In genomic region chr4:78439328-78439727, GRCh38 we compare ENCODE assay signal across 15 cellular contexts.
"Had no signal": no experiment of that assay in that cellular context is flagged by ENCODE, and none has a peak within 500 bp of the region (broad histone marks: within the 10 kb centered on the region; RNA-seq: fewer than 3 reads in every experiment).

No MANE protein-coding gene starts in this region.

- H3K4me3 ChIP-seq: psoas muscle, testis, upper lobe of right lung had no signal

- DNase-seq: activated CD4-positive, alpha-beta T cell treated with anti-CD3 and anti-CD28 coated beads for 48 hours; activated CD8-positive, alpha-beta memory T cell treated with anti-CD3 and anti-CD28 coated beads, Interleukin-2, amount 50 U/mL, for 48 hours; activated CD8-positive, alpha-beta T cell treated with anti-CD3 and anti-CD28 coated beads, Interleukin-2, amount 10 ng/mL, durations not matched to agents 7 days and 5 days; cortex of kidney; effector memory CD4-positive, alpha-beta T cell; hypothalamus; left cardiac atrium; occipital lobe; psoas muscle; stimulated activated CD4-positive, alpha-beta T cell treated with anti-CD3 and anti-CD28 coated beads, Interleukin-12 subunit alpha, Interleukin-12 subunit beta, amount 100 ng/mL, for 4 hours; stimulated activated CD4-positive, alpha-beta T cell treated with anti-CD3 and anti-CD28 coated beads, Interleukin-2, amount 100 ng/mL, for 48 hours; testis; upper lobe of right lung had no signal

- ATAC-seq: activated CD8-positive, alpha-beta T cell treated with anti-CD3 and anti-CD28 coated beads, Interleukin-2, amount 10 ng/mL, durations not matched to agents 7 days and 5 days; left cardiac atrium; natural killer cell treated with Interleukin-12 subunit alpha and Interleukin-12 subunit beta and Interleukin-15 and Interleukin-18, amount 100 ng/mL, for 72 hours; psoas muscle; sciatic nerve; upper lobe of right lung had no signal
